ENCODE assay signal across 1 cellular context in the genomic region with DNA sequence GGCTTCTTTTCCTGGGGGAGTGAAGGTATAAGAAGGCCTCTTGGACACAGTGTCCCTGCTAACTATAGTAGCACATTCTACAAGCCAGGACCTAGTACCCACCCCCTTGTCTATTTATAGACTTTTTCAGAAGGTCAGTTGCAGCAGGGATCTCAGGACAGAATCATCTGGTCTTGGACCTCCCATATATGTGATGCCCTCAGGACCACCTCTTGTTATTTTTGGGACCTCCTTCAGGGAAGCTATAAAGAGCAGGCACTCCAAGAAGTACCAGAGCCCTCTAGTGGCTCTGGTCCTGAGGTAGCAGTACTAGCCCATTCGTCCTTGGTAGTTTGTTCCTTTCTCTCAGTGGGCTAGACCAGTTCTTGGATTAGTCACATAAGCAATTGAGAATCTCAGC.
TF ChIP-seq lines count a peak whose summit lies in the region.

No MANE protein-coding gene starts in this region.

TF ChIP-seq in WTC11, 78 proteins besides CTCF, POLR2A, EP300 and RAD21 (continued from another document):
- TF ChIP-seq, protein P1, sequence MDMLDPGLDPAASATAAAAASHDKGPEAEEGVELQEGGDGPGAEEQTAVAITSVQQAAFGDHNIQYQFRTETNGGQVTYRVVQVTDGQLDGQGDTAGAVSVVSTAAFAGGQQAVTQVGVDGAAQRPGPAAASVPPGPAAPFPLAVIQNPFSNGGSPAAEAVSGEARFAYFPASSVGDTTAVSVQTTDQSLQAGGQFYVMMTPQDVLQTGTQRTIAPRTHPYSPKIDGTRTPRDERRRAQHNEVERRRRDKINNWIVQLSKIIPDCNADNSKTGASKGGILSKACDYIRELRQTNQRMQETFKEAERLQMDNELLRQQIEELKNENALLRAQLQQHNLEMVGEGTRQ (CRISPR knock-in tag; IDR thresholded peaks at IDR 0.05), result no peak
- no peak for TF ChIP-seq ZNF423 (CRISPR knock-in tag; IDR thresholded peaks at IDR 0.05)
- no peak for TF ChIP-seq ZNF219 (CRISPR knock-in tag; IDR thresholded peaks at IDR 0.05; ENCODE audit: borderline replicate concordance)
- no peak for TF ChIP-seq TEAD4 (CRISPR knock-in tag; IDR thresholded peaks at IDR 0.05)
- no peak for TF ChIP-seq OVOL2 (CRISPR knock-in tag; IDR thresholded peaks at IDR 0.05; ENCODE audit: borderline replicate concordance)
- TF ChIP-seq EMX1 (CRISPR knock-in tag; IDR thresholded peaks at IDR 0.05), result no peak
- TF ChIP-seq SP1 (CRISPR knock-in tag; conservative IDR thresholded peaks at IDR 0.05), result no peak
- TF ChIP-seq MYBL2 (CRISPR knock-in tag; IDR thresholded peaks at IDR 0.05), result no peak
- TF ChIP-seq, protein P2, sequence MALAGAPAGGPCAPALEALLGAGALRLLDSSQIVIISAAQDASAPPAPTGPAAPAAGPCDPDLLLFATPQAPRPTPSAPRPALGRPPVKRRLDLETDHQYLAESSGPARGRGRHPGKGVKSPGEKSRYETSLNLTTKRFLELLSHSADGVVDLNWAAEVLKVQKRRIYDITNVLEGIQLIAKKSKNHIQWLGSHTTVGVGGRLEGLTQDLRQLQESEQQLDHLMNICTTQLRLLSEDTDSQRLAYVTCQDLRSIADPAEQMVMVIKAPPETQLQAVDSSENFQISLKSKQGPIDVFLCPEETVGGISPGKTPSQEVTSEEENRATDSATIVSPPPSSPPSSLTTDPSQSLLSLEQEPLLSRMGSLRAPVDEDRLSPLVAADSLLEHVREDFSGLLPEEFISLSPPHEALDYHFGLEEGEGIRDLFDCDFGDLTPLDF (CRISPR knock-in tag; IDR thresholded peaks at IDR 0.05), result no peak
- TF ChIP-seq, protein P3, sequence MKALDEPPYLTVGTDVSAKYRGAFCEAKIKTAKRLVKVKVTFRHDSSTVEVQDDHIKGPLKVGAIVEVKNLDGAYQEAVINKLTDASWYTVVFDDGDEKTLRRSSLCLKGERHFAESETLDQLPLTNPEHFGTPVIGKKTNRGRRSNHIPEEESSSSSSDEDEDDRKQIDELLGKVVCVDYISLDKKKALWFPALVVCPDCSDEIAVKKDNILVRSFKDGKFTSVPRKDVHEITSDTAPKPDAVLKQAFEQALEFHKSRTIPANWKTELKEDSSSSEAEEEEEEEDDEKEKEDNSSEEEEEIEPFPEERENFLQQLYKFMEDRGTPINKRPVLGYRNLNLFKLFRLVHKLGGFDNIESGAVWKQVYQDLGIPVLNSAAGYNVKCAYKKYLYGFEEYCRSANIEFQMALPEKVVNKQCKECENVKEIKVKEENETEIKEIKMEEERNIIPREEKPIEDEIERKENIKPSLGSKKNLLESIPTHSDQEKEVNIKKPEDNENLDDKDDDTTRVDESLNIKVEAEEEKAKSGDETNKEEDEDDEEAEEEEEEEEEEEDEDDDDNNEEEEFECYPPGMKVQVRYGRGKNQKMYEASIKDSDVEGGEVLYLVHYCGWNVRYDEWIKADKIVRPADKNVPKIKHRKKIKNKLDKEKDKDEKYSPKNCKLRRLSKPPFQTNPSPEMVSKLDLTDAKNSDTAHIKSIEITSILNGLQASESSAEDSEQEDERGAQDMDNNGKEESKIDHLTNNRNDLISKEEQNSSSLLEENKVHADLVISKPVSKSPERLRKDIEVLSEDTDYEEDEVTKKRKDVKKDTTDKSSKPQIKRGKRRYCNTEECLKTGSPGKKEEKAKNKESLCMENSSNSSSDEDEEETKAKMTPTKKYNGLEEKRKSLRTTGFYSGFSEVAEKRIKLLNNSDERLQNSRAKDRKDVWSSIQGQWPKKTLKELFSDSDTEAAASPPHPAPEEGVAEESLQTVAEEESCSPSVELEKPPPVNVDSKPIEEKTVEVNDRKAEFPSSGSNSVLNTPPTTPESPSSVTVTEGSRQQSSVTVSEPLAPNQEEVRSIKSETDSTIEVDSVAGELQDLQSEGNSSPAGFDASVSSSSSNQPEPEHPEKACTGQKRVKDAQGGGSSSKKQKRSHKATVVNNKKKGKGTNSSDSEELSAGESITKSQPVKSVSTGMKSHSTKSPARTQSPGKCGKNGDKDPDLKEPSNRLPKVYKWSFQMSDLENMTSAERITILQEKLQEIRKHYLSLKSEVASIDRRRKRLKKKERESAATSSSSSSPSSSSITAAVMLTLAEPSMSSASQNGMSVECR (CRISPR knock-in tag; IDR thresholded peaks at IDR 0.05; ENCODE audit: borderline replicate concordance), result no peak
- no peak for TF ChIP-seq NR1H2 (CRISPR knock-in tag; IDR thresholded peaks at IDR 0.05)
- TF ChIP-seq, protein P4, sequence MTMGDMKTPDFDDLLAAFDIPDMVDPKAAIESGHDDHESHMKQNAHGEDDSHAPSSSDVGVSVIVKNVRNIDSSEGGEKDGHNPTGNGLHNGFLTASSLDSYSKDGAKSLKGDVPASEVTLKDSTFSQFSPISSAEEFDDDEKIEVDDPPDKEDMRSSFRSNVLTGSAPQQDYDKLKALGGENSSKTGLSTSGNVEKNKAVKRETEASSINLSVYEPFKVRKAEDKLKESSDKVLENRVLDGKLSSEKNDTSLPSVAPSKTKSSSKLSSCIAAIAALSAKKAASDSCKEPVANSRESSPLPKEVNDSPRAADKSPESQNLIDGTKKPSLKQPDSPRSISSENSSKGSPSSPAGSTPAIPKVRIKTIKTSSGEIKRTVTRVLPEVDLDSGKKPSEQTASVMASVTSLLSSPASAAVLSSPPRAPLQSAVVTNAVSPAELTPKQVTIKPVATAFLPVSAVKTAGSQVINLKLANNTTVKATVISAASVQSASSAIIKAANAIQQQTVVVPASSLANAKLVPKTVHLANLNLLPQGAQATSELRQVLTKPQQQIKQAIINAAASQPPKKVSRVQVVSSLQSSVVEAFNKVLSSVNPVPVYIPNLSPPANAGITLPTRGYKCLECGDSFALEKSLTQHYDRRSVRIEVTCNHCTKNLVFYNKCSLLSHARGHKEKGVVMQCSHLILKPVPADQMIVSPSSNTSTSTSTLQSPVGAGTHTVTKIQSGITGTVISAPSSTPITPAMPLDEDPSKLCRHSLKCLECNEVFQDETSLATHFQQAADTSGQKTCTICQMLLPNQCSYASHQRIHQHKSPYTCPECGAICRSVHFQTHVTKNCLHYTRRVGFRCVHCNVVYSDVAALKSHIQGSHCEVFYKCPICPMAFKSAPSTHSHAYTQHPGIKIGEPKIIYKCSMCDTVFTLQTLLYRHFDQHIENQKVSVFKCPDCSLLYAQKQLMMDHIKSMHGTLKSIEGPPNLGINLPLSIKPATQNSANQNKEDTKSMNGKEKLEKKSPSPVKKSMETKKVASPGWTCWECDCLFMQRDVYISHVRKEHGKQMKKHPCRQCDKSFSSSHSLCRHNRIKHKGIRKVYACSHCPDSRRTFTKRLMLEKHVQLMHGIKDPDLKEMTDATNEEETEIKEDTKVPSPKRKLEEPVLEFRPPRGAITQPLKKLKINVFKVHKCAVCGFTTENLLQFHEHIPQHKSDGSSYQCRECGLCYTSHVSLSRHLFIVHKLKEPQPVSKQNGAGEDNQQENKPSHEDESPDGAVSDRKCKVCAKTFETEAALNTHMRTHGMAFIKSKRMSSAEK (CRISPR knock-in tag; IDR thresholded peaks at IDR 0.05; ENCODE audit: borderline replicate concordance), result no peak
- TF ChIP-seq, protein P5, sequence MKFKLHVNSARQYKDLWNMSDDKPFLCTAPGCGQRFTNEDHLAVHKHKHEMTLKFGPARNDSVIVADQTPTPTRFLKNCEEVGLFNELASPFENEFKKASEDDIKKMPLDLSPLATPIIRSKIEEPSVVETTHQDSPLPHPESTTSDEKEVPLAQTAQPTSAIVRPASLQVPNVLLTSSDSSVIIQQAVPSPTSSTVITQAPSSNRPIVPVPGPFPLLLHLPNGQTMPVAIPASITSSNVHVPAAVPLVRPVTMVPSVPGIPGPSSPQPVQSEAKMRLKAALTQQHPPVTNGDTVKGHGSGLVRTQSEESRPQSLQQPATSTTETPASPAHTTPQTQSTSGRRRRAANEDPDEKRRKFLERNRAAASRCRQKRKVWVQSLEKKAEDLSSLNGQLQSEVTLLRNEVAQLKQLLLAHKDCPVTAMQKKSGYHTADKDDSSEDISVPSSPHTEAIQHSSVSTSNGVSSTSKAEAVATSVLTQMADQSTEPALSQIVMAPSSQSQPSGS (CRISPR knock-in tag; IDR thresholded peaks at IDR 0.05; ENCODE audit: borderline replicate concordance, low read depth), result no peak
- TF ChIP-seq NFYB (CRISPR knock-in tag; conservative IDR thresholded peaks at IDR 0.05; ENCODE audit: low read depth), result no peak
- TF ChIP-seq, protein P6, sequence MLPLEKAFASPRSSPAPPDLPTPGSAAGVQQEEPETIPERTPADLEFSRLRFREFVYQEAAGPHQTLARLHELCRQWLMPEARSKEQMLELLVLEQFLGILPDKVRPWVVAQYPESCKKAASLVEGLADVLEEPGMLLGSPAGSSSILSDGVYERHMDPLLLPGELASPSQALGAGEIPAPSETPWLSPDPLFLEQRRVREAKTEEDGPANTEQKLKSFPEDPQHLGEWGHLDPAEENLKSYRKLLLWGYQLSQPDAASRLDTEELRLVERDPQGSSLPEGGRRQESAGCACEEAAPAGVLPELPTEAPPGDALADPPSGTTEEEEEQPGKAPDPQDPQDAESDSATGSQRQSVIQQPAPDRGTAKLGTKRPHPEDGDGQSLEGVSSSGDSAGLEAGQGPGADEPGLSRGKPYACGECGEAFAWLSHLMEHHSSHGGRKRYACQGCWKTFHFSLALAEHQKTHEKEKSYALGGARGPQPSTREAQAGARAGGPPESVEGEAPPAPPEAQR (CRISPR knock-in tag; IDR thresholded peaks at IDR 0.05), result no peak
- no peak for TF ChIP-seq FOXK1 (CRISPR knock-in tag; IDR thresholded peaks at IDR 0.05)
- no peak for TF ChIP-seq JAZF1 (CRISPR knock-in tag; IDR thresholded peaks at IDR 0.05)
TF ChIP-seq in WTC11: peak in this region for 0.
